ENCODE assay signal across 8 cellular contexts in genomic region chr13:35978607-35979316, GRCh38.
A peak's percentile ranks its signal among the peaks of the same experiment; 100 is the strongest.
DNase-seq lines count a peak whose midpoint lies in the region; ATAC-seq, FAIRE-seq and TF ChIP-seq lines count a peak whose summit lies in the region.

No MANE protein-coding gene starts in this region.

- FAIRE-seq in endometrium (lab: Jason Lieb, UNC): peak; percentile 90

- H3K27ac ChIP-seq in AG04450 (ENCODE audit: low read depth, low read length): peak overlapping the region; percentile 43

- H3K27me3 ChIP-seq in AG04450 (ENCODE audit: control insufficient read depth, insufficient read depth, low read length): no peaks in the 10 kb centered on the region

- TF ChIP-seq RAD21 in Ishikawa (IDR thresholded peaks at IDR 0.05; ENCODE audit: low read depth): peak; percentile 86

- no peak for ATAC-seq in GM21619 (IDR thresholded peaks at IDR 0.05; ENCODE audit: unreplicated experiment)
- no peak for ATAC-seq in HG03521 (IDR thresholded peaks at IDR 0.05; ENCODE audit: unreplicated experiment)

- no peak for TF ChIP-seq EP300 in Ishikawa (IDR thresholded peaks at IDR 0.05; ENCODE audit: borderline replicate concordance)

- H3K9me3 ChIP-seq in AG04450 (ENCODE audit: control insufficient read depth, insufficient read depth, low read length): peaks cover 7% of the 10 kb centered on the region

- POLR2A ChIA-PET in AG04450 (lab: Yijun Ruan, JAX): interaction anchor here (1.1 kb wide), 2 partner anchors 296 to 319 kb away, joined by 3 to 5 read pairs; partner anchors contain the start of gene CCDC169

- DNase-seq in AG04450 (ENCODE audit: low read depth, low spot score) (no peak), GM04504 (ENCODE audit: low read depth) (peak; percentile 50), RPMI7951 (ENCODE audit: low read depth) (peak; percentile 50), midbrain (lab: John Stamatoyannopoulos, UW) (peak; percentile 75)

- no peak overlapping the region for H3K4me3 ChIP-seq in AG04450 (ENCODE audit: low read depth, low read length)

- peak; percentile 69 for TF ChIP-seq CTCF in AG04450 (IDR thresholded peaks at IDR 0.05; ENCODE audit: low read depth, low read length)

- CTCF ChIA-PET in AG04450 (lab: Charles Lee): interaction anchor here (0.5 to 7.8 kb wide), 39 partner anchors 10 to 1004 kb away, joined by 3 to 378 read pairs (median 4); no protein-coding TSS in a partner anchor

TF ChIP-seq in Ishikawa, 13 proteins besides CTCF, POLR2A, EP300 and RAD21:
- no peak for TF ChIP-seq NFIC (IDR thresholded peaks at IDR 0.05)
- TF ChIP-seq USF1 (IDR thresholded peaks at IDR 0.05): no peak
- TF ChIP-seq ZBTB7A (IDR thresholded peaks at IDR 0.05; ENCODE audit: low read depth): no peak
- no peak for TF ChIP-seq TEAD4 (IDR thresholded peaks at IDR 0.05)
- no peak for TF ChIP-seq TCF12 (IDR thresholded peaks at IDR 0.05; ENCODE audit: low read depth)
- no peak for TF ChIP-seq MAX (IDR thresholded peaks at IDR 0.05)
- TF ChIP-seq EGR1 (IDR thresholded peaks at IDR 0.05): no peak
- TF ChIP-seq YY1 (IDR thresholded peaks at IDR 0.05; ENCODE audit: low read depth): no peak
- no peak for TF ChIP-seq REST (IDR thresholded peaks at IDR 0.05; ENCODE audit: low read depth)
- no peak for TF ChIP-seq FOXM1 (IDR thresholded peaks at IDR 0.05; ENCODE audit: borderline replicate concordance, low read depth)
- no peak for TF ChIP-seq CREB1 (IDR thresholded peaks at IDR 0.05; ENCODE audit: low read depth)
- no peak for TF ChIP-seq CEBPB (IDR thresholded peaks at IDR 0.05)
- no peak for TF ChIP-seq TAF1 (IDR thresholded peaks at IDR 0.05; ENCODE audit: low read depth)
TF ChIP-seq in Ishikawa: peak in this region for 0.
